16 cellular contexts compared by ENCODE assay signal in the genomic region with DNA sequence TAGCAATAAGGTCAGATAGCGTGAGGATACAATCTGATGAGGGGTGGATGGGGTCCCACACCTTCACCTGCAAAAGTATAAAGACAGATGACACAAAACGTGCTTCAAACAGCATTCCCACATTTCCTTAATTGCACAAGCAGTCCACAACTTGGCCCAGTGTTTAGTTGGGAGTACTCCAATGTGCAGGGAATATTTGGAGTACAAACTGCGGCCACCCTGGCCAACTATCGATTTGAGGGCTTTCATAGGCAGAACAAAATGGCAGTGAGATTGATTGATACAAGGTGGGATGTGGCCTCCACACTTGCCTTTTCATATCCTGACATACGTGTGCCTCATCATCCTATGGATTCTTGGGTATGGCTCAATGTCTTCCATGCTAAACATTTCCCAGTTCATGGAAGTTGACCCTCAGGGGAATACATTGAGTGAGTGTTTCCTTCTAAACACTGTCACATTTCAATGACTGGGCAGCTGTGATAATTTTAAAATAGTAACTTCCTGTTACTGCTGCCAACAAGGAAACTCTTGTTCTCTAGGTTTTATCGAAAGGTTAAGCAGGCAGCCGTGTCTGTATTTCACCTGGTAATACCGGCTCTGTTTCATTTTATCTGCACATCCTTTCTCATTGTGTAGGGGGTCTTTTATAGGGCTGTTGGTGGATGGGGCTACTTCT. TPM values are rescaled to one million over a fixed set of nuclear protein-coding genes. Genes with fewer than 3 reads are reported as not detected.
"Had no signal": no experiment of that assay in that cellular context is flagged by ENCODE, and none has a peak within 500 bp of the region (broad histone marks: within the 10 kb centered on the region; RNA-seq: fewer than 3 reads in every experiment).

No MANE protein-coding gene starts in this region.

RNA-seq across cellular contexts. Expression of a gene that starts 41.6 kb away (rescaled TPM):
- total RNA-seq: activated CD4-positive, alpha-beta memory T cell treated with anti-CD3 and anti-CD28 coated beads, Interleukin-2, amount 10 ng/mL, durations not matched to agents 7 days and 5 days; activated CD4-positive, alpha-beta T cell treated with anti-CD3 and anti-CD28 coated beads for 36 hours; activated CD4-positive, alpha-beta T cell treated with anti-CD3 and anti-CD28 coated beads, Interleukin-2, amount 10 ng/mL, durations not matched to agents 7 days and 5 days; activated CD8-positive, alpha-beta memory T cell treated with anti-CD3 and anti-CD28 coated beads, Interleukin-2, amount 10 ng/mL, durations not matched to agents 7 days and 5 days; activated CD8-positive, alpha-beta T cell treated with anti-CD3 and anti-CD28 coated beads, Interleukin-2, amount 10 ng/mL, durations not matched to agents 7 days and 5 days; activated naive CD8-positive, alpha-beta T cell treated with anti-CD3 and anti-CD28 coated beads, Interleukin-2, amount 10 ng/mL, durations not matched to agents 7 days and 5 days; activated T-helper 2 cell treated with anti-CD3 and anti-CD28 coated beads, Interferon-gamma antibody, Interleukin-2, Interleukin-4, amounts not matched to agents 10 μg/mL and 5 μg/mL and 100 μg/mL, durations not matched to agents 14 hours and 24 hours and 36 hours; ascending aorta; breast epithelium; cardiac septum; cerebellum; T-cell; T-helper 1 cell treated with Interleukin-12 subunit alpha and Interleukin-12 subunit beta and Interleukin-4 antibody, amounts not matched to agents 30 ng/mL and 1 ng/mL, for 36 hours; T-helper 17 cell; T-helper 2 cell treated with Interferon-gamma antibody and Interleukin-4, amounts not matched to agents 100 ng/mL and 5 ng/mL, for 36 hours; WTC11 had no signal
